ENCODE assay signal across 21 cellular contexts in the genomic region with DNA sequence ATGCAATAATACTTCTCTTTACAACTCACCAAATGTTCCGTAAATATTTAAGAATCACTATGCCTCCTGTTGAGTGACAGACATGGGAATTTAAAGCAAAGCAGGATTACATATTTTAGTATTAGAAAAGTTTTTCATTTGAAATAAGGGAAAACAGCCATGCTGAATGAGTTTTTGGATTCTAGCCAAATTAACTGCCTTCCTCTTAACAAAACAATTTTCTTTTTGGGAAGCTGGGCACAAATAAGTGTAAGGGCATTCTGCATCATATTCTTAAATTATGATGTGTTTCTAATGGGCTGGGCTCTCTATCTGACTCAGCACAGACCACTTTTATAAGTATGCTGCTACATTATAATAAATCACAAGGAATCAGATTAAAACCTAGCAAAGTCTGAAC.
DNase-seq lines count a peak whose midpoint lies in the region; ATAC-seq, FAIRE-seq and TF ChIP-seq lines count a peak whose summit lies in the region.
"Had no signal": no experiment of that assay in that cellular context is flagged by ENCODE, and none has a peak within 500 bp of the region (broad histone marks: within the 10 kb centered on the region; RNA-seq: fewer than 3 reads in every experiment).

No MANE protein-coding gene starts in this region.

- ATAC-seq in SK-N-SH treated with all-trans-retinoic acid at 6 μM for 48 hours: no peak
- ATAC-seq in WTC11: no peak
- ATAC-seq in stimulated activated naive CD8-positive, alpha-beta T cell treated with anti-CD3 and anti-CD28 coated beads, Interleukin-15, amount 100 ng/mL, for 72 hours: no peak
- ATAC-seq in HG03039 (IDR thresholded peaks at IDR 0.05; ENCODE audit: unreplicated experiment): no peak

- H3K36me3 ChIP-seq in SK-N-SH (replicated peaks in 1 of 2; ENCODE audit: control insufficient read depth in 1 of 2, insufficient read depth in 2 of 2, low read length in 1 of 2) (peaks cover 16 to 54% of the 10 kb centered on the region in 2 experiments), mesenchymal stem cell (ENCODE audit: control insufficient read depth in 1 of 2, insufficient read depth in 2 of 2, low read depth in 1 of 2, low read length in 2 of 2) (peaks cover 0 to 32% of the 10 kb centered on the region in 2 experiments)
- H3K36me3 ChIP-seq: Peyer's patch had no signal

- H3F3A ChIP-seq in SK-N-SH (replicated peaks; ENCODE audit: insufficient read depth): peaks cover 20% of the 10 kb centered on the region

- no peak overlapping the region for H3K14ac ChIP-seq in mesenchymal stem cell (ENCODE audit: low read length in 2 of 2)

- H4K8ac ChIP-seq in mesenchymal stem cell (ENCODE audit: low read length): no peak overlapping the region

- H3K27me3 ChIP-seq in SK-N-SH (ENCODE audit: insufficient read depth) (no peaks in the 10 kb centered on the region), mesenchymal stem cell (ENCODE audit: control insufficient read depth in 1 of 2, insufficient read depth in 1 of 2, low read length in 2 of 2) (no peaks in the 10 kb centered on the region)
- H3K27me3 ChIP-seq: Peyer's patch had no signal

- no peaks in the 10 kb centered on the region for H3K9me2 ChIP-seq in SK-N-SH

- DNase-seq in SK-N-SH: no peak
- no peak for DNase-seq in GM18507 (ENCODE audit: extremely low spot score, insufficient read length, low read depth)
- DNase-seq in WTC11 (ENCODE audit: low spot score): no peak
- peak; percentile 3 for DNase-seq in mesenchymal stem cell
- DNase-seq in stimulated activated naive CD8-positive, alpha-beta T cell treated with anti-CD3 and anti-CD28 coated beads, Interleukin-15, amount 100 ng/mL, for 72 hours: no peak
- no peak for DNase-seq in A172 (ENCODE audit: low spot score)
- DNase-seq: 8988T, C1 segment of cervical spinal cord, COR-L47, DMS153, GOT3, Karpas-422, MM.1S, NCI-H1105 treated with DMSO at 0.1 percent for 48 hours, NCI-H187, NCI-H2171, NCI-H82, Peyer's patch, SHP77 had no signal

- H4K20me1 ChIP-seq in SK-N-SH (ENCODE audit: insufficient read depth): no peaks in the 10 kb centered on the region

- H3K18ac ChIP-seq in mesenchymal stem cell (ENCODE audit: low read depth in 1 of 2, low read length in 2 of 2): no peak overlapping the region

- H3K27ac Mint-ChIP-seq in WTC11: peak overlapping the region; percentile 51; the same call in 1 of the 2 replicates
- H3K27ac Mint-ChIP-seq in stimulated activated naive CD8-positive, alpha-beta T cell treated with anti-CD3 and anti-CD28 coated beads, Interleukin-15, amount 100 ng/mL, for 72 hours: no peak overlapping the region

- H3K27me3 Mint-ChIP-seq in WTC11 (ENCODE audit: low read depth): no peaks in the 10 kb centered on the region
- no peaks in the 10 kb centered on the region for H3K27me3 Mint-ChIP-seq in stimulated activated naive CD8-positive, alpha-beta T cell treated with anti-CD3 and anti-CD28 coated beads, Interleukin-15, amount 100 ng/mL, for 72 hours

- WGBS in SK-N-SH (ENCODE audit: low lambda C conversion rate): 94% methylated on average over 1 of the region's 1 CpG
- no CpG with 5 or more reads among the region's 1 CpG for WGBS in mesenchymal stem cell

- TF ChIP-seq CTCF in SK-N-SH (IDR thresholded peaks at IDR 0.05) (no peak), WTC11 (IDR thresholded peaks at IDR 0.05) (no peak)

- no peak overlapping the region for H3K4me2 ChIP-seq in SK-N-SH
- no peak overlapping the region for H3K4me2 ChIP-seq in mesenchymal stem cell (ENCODE audit: low read length, poor library complexity, severe bottlenecking)

- H3K9me3 Mint-ChIP-seq in WTC11: no peaks in the 10 kb centered on the region
- H3K9me3 Mint-ChIP-seq in stimulated activated naive CD8-positive, alpha-beta T cell treated with anti-CD3 and anti-CD28 coated beads, Interleukin-15, amount 100 ng/mL, for 72 hours: no peaks in the 10 kb centered on the region

- no peaks in the 10 kb centered on the region for H3K79me1 ChIP-seq in mesenchymal stem cell (replicated peaks; ENCODE audit: low read length, poor library complexity, severe bottlenecking)

- peaks cover 18% of the 10 kb centered on the region for H3K4me1 Mint-ChIP-seq in WTC11
- H3K4me1 Mint-ChIP-seq in stimulated activated naive CD8-positive, alpha-beta T cell treated with anti-CD3 and anti-CD28 coated beads, Interleukin-15, amount 100 ng/mL, for 72 hours: peaks cover 9% of the 10 kb centered on the region

- H2BK15ac ChIP-seq in mesenchymal stem cell (ENCODE audit: low read depth, poor library complexity, severe bottlenecking): no peak overlapping the region

- FAIRE-seq in GM18507 (lab: Jason Lieb, UNC): peak; percentile 59

- no peak overlapping the region for H3K4ac ChIP-seq in mesenchymal stem cell (ENCODE audit: low read depth in 1 of 2, low read length in 2 of 2)

- no peak overlapping the region for H2AFZ ChIP-seq in SK-N-SH (ENCODE audit: low read depth)
- H2AFZ ChIP-seq in mesenchymal stem cell (ENCODE audit: low read depth, low read length): no peak overlapping the region

- peaks cover 4% of the 10 kb centered on the region for H3K36me3 Mint-ChIP-seq in WTC11

- CTCF ChIA-PET in SK-N-SH (lab: Yijun Ruan, JAX) (no interaction called here), WTC11 (lab: Charles Lee) (no interaction called here)

- H3K27ac ChIP-seq in SK-N-SH (ENCODE audit: low read depth in 2 of 2, low read length in 1 of 2): no peak overlapping the region
- H3K27ac ChIP-seq in mesenchymal stem cell (ENCODE audit: low read length, poor library complexity, severe bottlenecking): no peak overlapping the region
- H3K27ac ChIP-seq: Peyer's patch had no signal

- H3K79me2 ChIP-seq in SK-N-SH (ENCODE audit: insufficient read depth): no peaks in the 10 kb centered on the region

- no peak for TF ChIP-seq EP300 in SK-N-SH (IDR thresholded peaks at IDR 0.05; ENCODE audit: borderline replicate concordance in 1 of 2, low read depth in 1 of 2, low read length in 1 of 2)

- no peaks in the 10 kb centered on the region for H3K9me3 ChIP-seq in SK-N-SH
- no peaks in the 10 kb centered on the region for H3K9me3 ChIP-seq in mesenchymal stem cell (ENCODE audit: control insufficient read depth, low read length)
- H3K9me3 ChIP-seq: Peyer's patch had no signal

- H3K9ac ChIP-seq in SK-N-SH (no peak overlapping the region), mesenchymal stem cell (ENCODE audit: low read length) (no peak overlapping the region)

- no peak overlapping the region for H2AK5ac ChIP-seq in mesenchymal stem cell (ENCODE audit: low read length, severe bottlenecking)

- H2BK12ac ChIP-seq in mesenchymal stem cell (ENCODE audit: low read length in 2 of 2): no peak overlapping the region

- H3K4me1 ChIP-seq in SK-N-SH (ENCODE audit: control insufficient read depth in 1 of 2, insufficient read depth in 2 of 2, low read depth in 1 of 2, low read length in 1 of 2) (peaks cover 0 to 19% of the 10 kb centered on the region in 2 experiments; a peak in 2 of 4 replicates), mesenchymal stem cell (ENCODE audit: control insufficient read depth, insufficient read depth, low read depth, low read length) (peaks cover 3% of the 10 kb centered on the region)
- H3K4me1 ChIP-seq: Peyer's patch had no signal

- no peak overlapping the region for H4K91ac ChIP-seq in mesenchymal stem cell (ENCODE audit: low read length)

- H3K4me3 Mint-ChIP-seq in WTC11: no peak overlapping the region
- H3K4me3 Mint-ChIP-seq in stimulated activated naive CD8-positive, alpha-beta T cell treated with anti-CD3 and anti-CD28 coated beads, Interleukin-15, amount 100 ng/mL, for 72 hours: no peak overlapping the region

- no peak overlapping the region for H3K23ac ChIP-seq in mesenchymal stem cell (ENCODE audit: low read length in 2 of 2)

- H2BK120ac ChIP-seq in mesenchymal stem cell (ENCODE audit: low read depth, low read length): no peak overlapping the region

- no peak overlapping the region for H3K4me3 ChIP-seq in SK-N-SH (ENCODE audit: low read depth in 2 of 2, low read length in 1 of 2)
- no peak overlapping the region for H3K4me3 ChIP-seq in mesenchymal stem cell (ENCODE audit: insufficient read depth in 1 of 2, low read depth in 1 of 2, low read length in 2 of 2)
- H3K4me3 ChIP-seq: Peyer's patch had no signal

- POLR2A ChIA-PET in SK-N-SH (lab: Yijun Ruan, JAX) (no interaction called here), WTC11 (lab: Charles Lee) (no interaction called here)

- no peak for TF ChIP-seq RAD21 in SK-N-SH (IDR thresholded peaks at IDR 0.05; ENCODE audit: low read length)

- H2BK5ac ChIP-seq in mesenchymal stem cell (ENCODE audit: low read depth, low read length, poor library complexity, severe bottlenecking): no peak overlapping the region

TF ChIP-seq in SK-N-SH treated with all-trans-retinoic acid at 6 μM for 48 hours, 23 proteins besides CTCF, POLR2A, EP300 and RAD21:
- TF ChIP-seq PPARA (CRISPR knock-in tag; IDR thresholded peaks at IDR 0.05; ENCODE audit: borderline replicate concordance): no peak
- TF ChIP-seq ISL1 (CRISPR knock-in tag; IDR thresholded peaks at IDR 0.05): peak; percentile 60
- no peak for TF ChIP-seq SNAI2 (CRISPR knock-in tag; IDR thresholded peaks at IDR 0.05)

TF ChIP-seq in SK-N-SH, 30 proteins besides CTCF, POLR2A, EP300 and RAD21 (continues in another document):
- TF ChIP-seq POLR2AphosphoS5 (IDR thresholded peaks at IDR 0.05; ENCODE audit: low read depth, low read length): no peak
- no peak for TF ChIP-seq USF1 (IDR thresholded peaks at IDR 0.05; ENCODE audit: borderline replicate concordance, low read depth)
- no peak for TF ChIP-seq FOXJ3 (CRISPR knock-in tag; IDR thresholded peaks at IDR 0.05)
- no peak for TF ChIP-seq TAF1 (IDR thresholded peaks at IDR 0.05; ENCODE audit: borderline replicate concordance, low read depth, low read length)
- TF ChIP-seq GABPA (IDR thresholded peaks at IDR 0.05; ENCODE audit: low read depth): no peak

TF ChIP-seq in WTC11, 78 proteins besides CTCF, POLR2A, EP300 and RAD21:
- TF ChIP-seq FOXK1 (CRISPR knock-in tag; IDR thresholded peaks at IDR 0.05): no peak
- no peak for TF ChIP-seq NR1H2 (CRISPR knock-in tag; IDR thresholded peaks at IDR 0.05)
- TF ChIP-seq OVOL2 (CRISPR knock-in tag; IDR thresholded peaks at IDR 0.05; ENCODE audit: borderline replicate concordance): no peak
- no peak for TF ChIP-seq ELF4 (CRISPR knock-in tag; IDR thresholded peaks at IDR 0.05; ENCODE audit: low read depth)
- no peak for TF ChIP-seq MXD4 (CRISPR knock-in tag; IDR thresholded peaks at IDR 0.05; ENCODE audit: borderline replicate concordance)
- TF ChIP-seq, protein P1, sequence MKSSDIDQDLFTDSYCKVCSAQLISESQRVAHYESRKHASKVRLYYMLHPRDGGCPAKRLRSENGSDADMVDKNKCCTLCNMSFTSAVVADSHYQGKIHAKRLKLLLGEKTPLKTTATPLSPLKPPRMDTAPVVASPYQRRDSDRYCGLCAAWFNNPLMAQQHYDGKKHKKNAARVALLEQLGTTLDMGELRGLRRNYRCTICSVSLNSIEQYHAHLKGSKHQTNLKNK (CRISPR knock-in tag; IDR thresholded peaks at IDR 0.05): no peak
